Comparison of ENCODE assay signal across 27 cellular contexts in genomic region chr17:5203178-5203907, GRCh38. TPM values are rescaled to one million over a fixed set of nuclear protein-coding genes. Genes with fewer than 3 reads are reported as not detected.
DNase-seq lines count a peak whose midpoint lies in the region; ATAC-seq and TF ChIP-seq lines count a peak whose summit lies in the region.
"Had no signal": no experiment of that assay in that cellular context is flagged by ENCODE, and none has a peak within 500 bp of the region (broad histone marks: within the 10 kb centered on the region; RNA-seq: fewer than 3 reads in every experiment).

No MANE protein-coding gene starts in this region.

- H3K36me3 ChIP-seq in adrenal gland (replicated peaks in 1 of 2): no peaks in the 10 kb centered on the region
- H3K36me3 ChIP-seq: upper lobe of right lung, WERI-Rb-1 had no signal

- WGBS in adrenal gland, 4 donors: 82 to 91% (median 89%) methylated on average over 8 to 14 of the region's 14 CpGs

- TF ChIP-seq CTCF in HFFc6 (IDR thresholded peaks at IDR 0.05): no peak
- TF ChIP-seq CTCF in adrenal gland (IDR thresholded peaks at IDR 0.05): no peak

- H3K9me3 ChIP-seq in adrenal gland (replicated peaks in 1 of 3): no peaks in the 10 kb centered on the region
- H3K9me3 ChIP-seq: upper lobe of right lung had no signal

- H3K36me3 Mint-ChIP-seq in HFFc6 (ENCODE audit: low read depth): peaks cover 11% of the 10 kb centered on the region

- H3K4me1 Mint-ChIP-seq in HFFc6 (ENCODE audit: low read depth): peaks cover 30% of the 10 kb centered on the region
- H3K4me1 Mint-ChIP-seq: CD4-positive, alpha-beta memory T cell; endodermal cell had no signal

- no peak overlapping the region for H3K4me3 ChIP-seq in adrenal gland
- H3K4me3 ChIP-seq: coronary artery, SK-N-MC, upper lobe of right lung had no signal

- TF ChIP-seq POLR2A in adrenal gland (IDR thresholded peaks at IDR 0.05): no peak

- peak; percentile 62 for DNase-seq in AG08395 (ENCODE audit: low spot score)
- peak; percentile 56 for DNase-seq in HFFc6
- DNase-seq in adrenal gland: peak in 5 of 7 donors; percentile 27 to 53 (median 45)
- DNase-seq in iris pigment epithelial cell (ENCODE audit: low read depth): peak; percentile 7
- DNase-seq in left ventricle myocardium superior: no peak
- no peak for DNase-seq in NOMO-1 treated with DMSO at 0.1 percent for 48 hours (lab: John Stamatoyannopoulos, UW; ENCODE audit: unreplicated experiment)
- DNase-seq: ACHN; activated CD4-positive, alpha-beta memory T cell treated with anti-CD3 and anti-CD28 coated beads for 36 hours; activated effector memory CD4-positive, alpha-beta T cell treated with Interleukin-2 at 50 U/mL for 16 hours; CD4-positive, alpha-beta memory T cell; endodermal cell; naive thymus-derived CD8-positive, alpha-beta T cell; NCI-H1417; NCI-H510A; right cardiac atrium; upper lobe of right lung; WERI-Rb-1 had no signal

- H3K27me3 Mint-ChIP-seq in HFFc6 (ENCODE audit: insufficient read depth): no peaks in the 10 kb centered on the region
- H3K27me3 Mint-ChIP-seq: activated CD4-positive, alpha-beta memory T cell treated with anti-CD3 and anti-CD28 coated beads for 36 hours; CD4-positive, alpha-beta memory T cell; naive thymus-derived CD8-positive, alpha-beta T cell had no signal

- no peak for ATAC-seq in GM21737 (IDR thresholded peaks at IDR 0.05; ENCODE audit: unreplicated experiment)
- no peak for ATAC-seq in left ventricle myocardium superior
- no peak for ATAC-seq in HG03571 (IDR thresholded peaks at IDR 0.05; ENCODE audit: unreplicated experiment)
- ATAC-seq: naive thymus-derived CD8-positive, alpha-beta T cell; right cardiac atrium; upper lobe of right lung had no signal

- peaks cover 0 to 6% of the 10 kb centered on the region in 2 donors for H3K4me1 ChIP-seq in adrenal gland (replicated peaks in 1 of 2)
- H3K4me1 ChIP-seq: upper lobe of right lung had no signal

- H3K27me3 ChIP-seq in adrenal gland: no peaks in the 10 kb centered on the region
- H3K27me3 ChIP-seq: upper lobe of right lung had no signal

- peak overlapping the region; percentile 47 for H3K4me3 Mint-ChIP-seq in HFFc6
- H3K4me3 Mint-ChIP-seq: activated CD4-positive, alpha-beta memory T cell treated with anti-CD3 and anti-CD28 coated beads for 36 hours; CD4-positive, alpha-beta memory T cell; endodermal cell; naive thymus-derived CD8-positive, alpha-beta T cell had no signal

- no peak overlapping the region for H3K27ac ChIP-seq in adrenal gland
- H3K27ac ChIP-seq: coronary artery, RWPE1, SK-N-MC, upper lobe of right lung, WERI-Rb-1 had no signal

- intact Hi-C loops in adrenal gland (cut with DNase I) (no loop called here), left ventricle myocardium superior (cut with micrococcal nuclease) (no loop called here)

- peaks cover 7% of the 10 kb centered on the region for H3K9me3 Mint-ChIP-seq in HFFc6
- H3K9me3 Mint-ChIP-seq: activated CD4-positive, alpha-beta memory T cell treated with anti-CD3 and anti-CD28 coated beads for 36 hours; naive thymus-derived CD8-positive, alpha-beta T cell had no signal

- peak overlapping the region; percentile 70 for H3K27ac Mint-ChIP-seq in HFFc6
- H3K27ac Mint-ChIP-seq: activated CD4-positive, alpha-beta memory T cell treated with anti-CD3 and anti-CD28 coated beads for 36 hours; endodermal cell had no signal

RNA-seq across cellular contexts. Expression of gene ZNF594, which starts 11.7 kb away (rescaled TPM):
- 1 to 10 TPM; 3.3 to 5.1 (median 4.6) TPM for total RNA-seq in HFFc6 (2021; fragmentation: NEBNext Ultra II Directional; extraction: Animal tissue kit (Norgen Biotek cat#: 25700))
- total RNA-seq in adrenal gland (1 to 10 TPM in 7 of 8 donors, under 1 TPM in 1; 0.72 to 7.9 (median 5.6) TPM), left ventricle myocardium superior (7.5 TPM)
- 1 to 10 TPM; 1.1 to 4.9 (median 2.7) TPM for polyA plus RNA-seq in adrenal gland

RNA-seq across cellular contexts. Expression of gene SCIMP, which starts 31.3 kb away (rescaled TPM):
- total RNA-seq in HFFc6 (2021; fragmentation: NEBNext Ultra II Directional; extraction: Animal tissue kit (Norgen Biotek cat#: 25700)): not detected
- 10 to 100 TPM in 4 of 8 donors, 1 to 10 TPM in 4; 1.6 to 14.2 (median 11.1) TPM for total RNA-seq in adrenal gland
- polyA plus RNA-seq in adrenal gland: 1 to 10 TPM in 2 of 3 donors, under 1 TPM in 1; 0.94 to 4.5 (median 1.7) TPM
- total RNA-seq in left ventricle myocardium superior: 1.2 TPM
- total RNA-seq: activated CD4-positive, alpha-beta memory T cell treated with anti-CD3 and anti-CD28 coated beads for 36 hours; bronchial epithelial cell; endodermal cell; H1; MCF 10A; osteocyte; T-helper 2 cell treated with Interferon-gamma antibody and Interleukin-4, amounts not matched to agents 100 ng/mL and 5 ng/mL, for 36 hours had no signal
- polyA plus RNA-seq: H1 had no signal

Comparison
In these comparisons a context has a peak if more than half of its experiments do, and no peak if none do; other contexts are left out.
1. DNase-seq: peak in AG08395 (single experiment), HFFc6 (single experiment), adrenal gland (5 of 7) and iris pigment epithelial cell (single experiment); none in left ventricle myocardium superior (single experiment) and NOMO-1 treated with DMSO at 0.1 percent for 48 hours (single experiment).